Comparison of ENCODE assay signal across 20 cellular contexts in the genomic region with DNA sequence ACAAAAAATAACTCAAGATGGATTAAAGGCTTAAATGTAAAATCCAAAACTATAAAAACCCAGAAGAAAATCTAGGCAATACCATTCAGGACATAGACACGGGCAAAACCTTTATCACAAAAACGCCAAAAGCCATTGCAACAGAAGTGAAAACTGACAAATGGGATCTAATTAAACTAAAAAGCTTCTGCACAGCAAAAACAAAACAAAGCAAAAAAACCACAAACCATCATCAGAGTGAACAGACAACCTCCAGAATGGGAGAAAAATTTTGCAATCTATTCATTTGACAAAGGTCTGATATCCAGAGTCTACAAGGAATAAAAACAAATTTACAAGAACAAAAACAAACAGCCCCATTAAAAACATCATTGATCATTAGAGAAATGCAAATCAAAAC. TPM values are rescaled to one million over a fixed set of nuclear protein-coding genes. Genes with fewer than 3 reads are reported as not detected.
DNase-seq lines count a peak whose midpoint lies in the region; ATAC-seq, FAIRE-seq and TF ChIP-seq lines count a peak whose summit lies in the region.
"Had no signal": no experiment of that assay in that cellular context is flagged by ENCODE, and none has a peak within 500 bp of the region (broad histone marks: within the 10 kb centered on the region; RNA-seq: fewer than 3 reads in every experiment).

No MANE protein-coding gene starts in this region.

- TF ChIP-seq CTCF in KMS-11 (conservative IDR thresholded peaks at IDR 0.05; ENCODE audit: low read depth, low read length) (no peak), K562 (IDR thresholded peaks at IDR 0.05 in 2 of 3, conservative IDR thresholded peaks at IDR 0.05 in 1 of 3; ENCODE audit: insufficient read depth in 2 of 3, low read depth in 1 of 3, low read length in 3 of 3) (no peak), MM.1S (IDR thresholded peaks at IDR 0.05; ENCODE audit: low read length) (no peak)

- no peak overlapping the region for H3K9ac ChIP-seq in KMS-11
- no peak overlapping the region for H3K9ac ChIP-seq in K562 (ENCODE audit: insufficient read depth in 1 of 2, low read depth in 2 of 2, low read length in 2 of 2)
- no peak overlapping the region for H3K9ac ChIP-seq in MM.1S (ENCODE audit: low read length)
- H3K9ac ChIP-seq: BLaER1 treated with 17β-estradiol and CSF1 and Interleukin-3, amounts not matched to agents 10 nM and 100 nM had no signal

- DNase-seq in OCI-M1 (lab: John Stamatoyannopoulos, UW) (peak; percentile 55), K562 (ENCODE audit: extremely low read depth in 1 of 4, low spot score in 3 of 4) (no peak), MM.1S (no peak), SW 1271 (lab: John Stamatoyannopoulos, UW) (no peak)
- DNase-seq: AML-193; Caco-2; Calu3; CD4-positive, alpha-beta T cell; CD8-positive, alpha-beta T cell; DMS79 treated with DMSO at 0.1 percent for 48 hours; GF-D8 had no signal

- no peak for TF ChIP-seq RAD21 in K562 (CRISPR knock-in tag; conservative IDR thresholded peaks at IDR 0.05 in 1 of 2, IDR thresholded peaks at IDR 0.05 in 1 of 2)

- FAIRE-seq in K562 (lab: Jason Lieb, UNC), result no peak
- FAIRE-seq: A549, D721Med, G401.6, GM12892, GM18507 had no signal

- H3K4me1 ChIP-seq in KMS-11 (ENCODE audit: low read depth, poor library complexity, severe bottlenecking), result peaks cover 23% of the 10 kb centered on the region
- peaks cover 21 to 23% of the 10 kb centered on the region in 2 experiments; a peak in 4 of 5 replicates for H3K4me1 ChIP-seq in K562 (replicated peaks in 1 of 2; ENCODE audit: control insufficient read depth in 2 of 2, insufficient read depth in 2 of 2, low read length in 2 of 2)
- peaks cover 6% of the 10 kb centered on the region; the same call in 1 of the 2 replicates for H3K4me1 ChIP-seq in MM.1S (ENCODE audit: low read length)
- H3K4me1 ChIP-seq: Caco-2 had no signal

- no peaks in the 10 kb centered on the region for H3K27me3 ChIP-seq in KMS-11 (ENCODE audit: insufficient read depth, low read depth)
- H3K27me3 ChIP-seq in K562 (ENCODE audit: control insufficient read depth in 2 of 2, insufficient read depth in 2 of 2, low read length in 2 of 2), result no peaks in the 10 kb centered on the region
- 0 out of 2 replicates have a peak, but pooled peaks cover 5% of the 10 kb centered on the region for H3K27me3 ChIP-seq in MM.1S (replicated peaks; ENCODE audit: insufficient read depth, low read length)
- H3K27me3 ChIP-seq: BLaER1 treated with 17β-estradiol and CSF1 and Interleukin-3, amounts not matched to agents 10 nM and 100 nM had no signal

- no peak overlapping the region for H3K27ac ChIP-seq in KMS-11
- H3K27ac ChIP-seq in K562 (ENCODE audit: extremely low read depth, low read depth, low read length), result no peak overlapping the region
- H3K27ac ChIP-seq in MM.1S (ENCODE audit: low read length), result no peak overlapping the region
- H3K27ac ChIP-seq: 22Rv1; A549; BLaER1 treated with 17β-estradiol and CSF1 and Interleukin-3, amounts not matched to agents 10 nM and 100 nM; C4-2B had no signal

- no peaks in the 10 kb centered on the region for H3K9me1 ChIP-seq in K562 (ENCODE audit: control insufficient read depth, insufficient read depth, low read length)

- no peak overlapping the region for H3K4me3 ChIP-seq in KMS-11 (IDR thresholded peaks at IDR 0.05; ENCODE audit: insufficient read depth, low read depth, low read length)
- no peak overlapping the region for H3K4me3 ChIP-seq in K562
- no peak overlapping the region for H3K4me3 ChIP-seq in MM.1S (ENCODE audit: low read length)
- H3K4me3 ChIP-seq: A549; BLaER1 treated with 17β-estradiol and CSF1 and Interleukin-3, amounts not matched to agents 10 nM and 100 nM had no signal

- no peak overlapping the region for H2AFZ ChIP-seq in KMS-11 (ENCODE audit: low read depth)
- H2AFZ ChIP-seq in K562 (ENCODE audit: low read depth, low read length), result no peak overlapping the region
- no peak overlapping the region for H2AFZ ChIP-seq in MM.1S (ENCODE audit: low read length)

- CTCF ChIA-PET in K562 (lab: Yijun Ruan, JAX; ENCODE audit: low intra/inter-chr PET ratio), result no interaction called here

- POLR2A ChIA-PET in K562 (lab: Yijun Ruan, JAX), result interaction anchor here (1.2 kb wide), 1 partner anchor 9 kb away, joined by 5 read pairs; no protein-coding TSS in a partner anchor

- peak overlapping the region; percentile 41 for H3K4me2 ChIP-seq in KMS-11
- H3K4me2 ChIP-seq in K562 (ENCODE audit: insufficient read depth, low read length), result no peak overlapping the region
- no peak overlapping the region for H3K4me2 ChIP-seq in MM.1S (ENCODE audit: low read depth, low read length)
- H3K4me2 ChIP-seq: A549; BLaER1 treated with 17β-estradiol and CSF1 and Interleukin-3, amounts not matched to agents 10 nM and 100 nM had no signal

- no peak for TF ChIP-seq EP300 in K562 (IDR thresholded peaks at IDR 0.05; ENCODE audit: low read length)

- no peaks in the 10 kb centered on the region for H3F3A ChIP-seq in MM.1S (ENCODE audit: insufficient read depth, low read length)

- no peaks in the 10 kb centered on the region for H3K79me2 ChIP-seq in KMS-11 (ENCODE audit: insufficient read depth, low read depth)
- peaks cover 11% of the 10 kb centered on the region; the same call in 2 of the 3 replicates for H3K79me2 ChIP-seq in K562 (ENCODE audit: control insufficient read depth, insufficient read depth, low read length)
- H3K79me2 ChIP-seq in MM.1S (ENCODE audit: low read length), result no peaks in the 10 kb centered on the region

- WGBS in K562 (ENCODE audit: insufficient coverage, low coverage, missing lambda C conversion rate), result 9% methylated on average over 2 of the region's 2 CpGs

- H3K36me3 ChIP-seq in KMS-11 (ENCODE audit: insufficient read depth) (no peaks in the 10 kb centered on the region), K562 (ENCODE audit: control insufficient read depth, insufficient read depth, low read length) (no peaks in the 10 kb centered on the region), MM.1S (replicated peaks; ENCODE audit: insufficient read depth, low read length) (no peaks in the 10 kb centered on the region)
- H3K36me3 ChIP-seq: BLaER1 treated with 17β-estradiol and CSF1 and Interleukin-3, amounts not matched to agents 10 nM and 100 nM had no signal

- no peak for ATAC-seq in K562
- ATAC-seq: A549; CD8-positive, alpha-beta T cell had no signal

- in situ Hi-C loops in K562 (cut with MboI), result no loop called here

- TF ChIP-seq POLR2A in K562 (conservative IDR thresholded peaks at IDR 0.05), result no peak

- H3K9me3 ChIP-seq in K562 (replicated peaks; ENCODE audit: control insufficient read depth, insufficient read depth, low read depth, low read length), result no peaks in the 10 kb centered on the region
- no peaks in the 10 kb centered on the region for H3K9me3 ChIP-seq in MM.1S (replicated peaks; ENCODE audit: insufficient read depth, low read length)
- H3K9me3 ChIP-seq: BLaER1 treated with 17β-estradiol and CSF1 and Interleukin-3, amounts not matched to agents 10 nM and 100 nM; Caco-2 had no signal

- H4K20me1 ChIP-seq in KMS-11 (ENCODE audit: insufficient read depth) (no peaks in the 10 kb centered on the region), K562 (replicated peaks; ENCODE audit: control insufficient read depth, insufficient read depth, low read length) (no peaks in the 10 kb centered on the region), MM.1S (ENCODE audit: insufficient read depth, low read length) (no peaks in the 10 kb centered on the region)
- H4K20me1 ChIP-seq: BLaER1 treated with 17β-estradiol and CSF1 and Interleukin-3, amounts not matched to agents 10 nM and 100 nM had no signal

- intact Hi-C loops in K562 (cut with micrococcal nuclease), result no loop called here

- H3K9me2 ChIP-seq in MM.1S (replicated peaks; ENCODE audit: insufficient read depth, low read length), result no peaks in the 10 kb centered on the region

- BruUV-seq in K562 (replicated peaks; lab: Mats Ljungman, UMichigan), result no TSS peak

RNA-seq across cellular contexts. Expression of gene PGBD2, which starts 4.5 kb away (rescaled TPM):
- total RNA-seq in K562 (2011; cell fraction: chromatin; rRNA removed; ENCODE audit: low replicate concordance), result 37.0 and 45.9 TPM in 2 replicates
- total RNA-seq in K562 (2011; cell fraction: nucleolus; rRNA removed), result 20.3 and 21.8 TPM in 2 replicates
- 24.5 and 28.1 TPM in 2 replicates for total RNA-seq in K562 (2011; cell fraction: nucleoplasm; rRNA removed)
- 11.9 and 12.4 TPM in 2 replicates for total RNA-seq in K562 (2014; rRNA removed)
- 13.6 and 14.0 TPM in 2 replicates for total RNA-seq in K562 (2014; rRNA removed; fragmentation: Illumina TruSeq; extraction: Trizol)
- total RNA-seq in K562 (2015; rRNA removed; fragmentation: Illumina TruSeq; extraction: Trizol), result 18.7 TPM in 2 replicates
- 12.2 and 12.4 TPM in 2 replicates for total RNA-seq in K562 (2021)
- polyA plus RNA-seq in K562 (2011; rRNA removed), result 15.2 and 19.4 TPM in 2 replicates
- 6.8 and 10.4 TPM in 2 replicates for polyA plus RNA-seq in K562 (2011; cell fraction: cytosol; rRNA removed)
- 42.5 and 50.0 TPM in 2 replicates for polyA plus RNA-seq in K562 (2011; cell fraction: nucleus; rRNA removed)
- 11.7 and 11.9 TPM in 2 replicates for polyA plus RNA-seq in K562 (2012)
- polyA plus RNA-seq in K562 (2014; fragmentation: Illumina TruSeq; extraction: Trizol), result 10.9 and 13.2 TPM in 2 replicates
- polyA plus RNA-seq in K562 (2014; fragmentation: Nextera tagmentation; extraction: Ambion mirVana), result 10 to 100 TPM; 14.7 to 21.8 TPM
- polyA plus RNA-seq in K562 (2014; rRNA removed), result 20.8 and 21.6 TPM in 2 replicates
- 21.3 and 22.7 TPM in 2 replicates for polyA minus RNA-seq in K562 (2011; rRNA and poly(A)+ RNA removed)
- polyA minus RNA-seq in K562 (2011; cell fraction: cytosol; rRNA and poly(A)+ RNA removed), result 5.0 and 5.8 TPM in 2 replicates
- polyA minus RNA-seq in K562 (2011; cell fraction: nucleus; rRNA and poly(A)+ RNA removed), result 8.5 and 12.0 TPM in 2 replicates

RNA-seq across cellular contexts. Expression of gene ZNF692, which starts 42.7 kb away (rescaled TPM):
- 236 and 421 TPM in 2 replicates for total RNA-seq in K562 (2011; cell fraction: chromatin; rRNA removed; ENCODE audit: low replicate concordance)
- 304 and 320 TPM in 2 replicates for total RNA-seq in K562 (2011; cell fraction: nucleolus; rRNA removed)
- 263 and 277 TPM in 2 replicates for total RNA-seq in K562 (2011; cell fraction: nucleoplasm; rRNA removed)
- total RNA-seq in K562 (2014; rRNA removed), result 55.9 and 63.3 TPM in 2 replicates
- 20.5 and 27.3 TPM in 2 replicates for total RNA-seq in K562 (2014; rRNA removed; fragmentation: Illumina TruSeq; extraction: Trizol)
- 40.1 and 43.3 TPM in 2 replicates for total RNA-seq in K562 (2015; rRNA removed; fragmentation: Illumina TruSeq; extraction: Trizol)
- total RNA-seq in K562 (2021), result 62.9 and 73.7 TPM in 2 replicates
- 84.9 and 129 TPM in 2 replicates for polyA plus RNA-seq in K562 (2011; rRNA removed)
- 100 and 109 TPM in 2 replicates for polyA plus RNA-seq in K562 (2011; cell fraction: cytosol; rRNA removed)
- 1,169 and 1,324 TPM in 2 replicates for polyA plus RNA-seq in K562 (2011; cell fraction: nucleus; rRNA removed)
- polyA plus RNA-seq in K562 (2012), result 58.7 and 101 TPM in 2 replicates
- 59.9 and 69.6 TPM in 2 replicates for polyA plus RNA-seq in K562 (2014; fragmentation: Illumina TruSeq; extraction: Trizol)
- polyA plus RNA-seq in K562 (2014; fragmentation: Nextera tagmentation; extraction: Ambion mirVana), result 10 to 100 TPM in 1 of 2 experiments, 1 to 10 TPM in 1; 8.4 to 10.5 TPM
- 141 and 143 TPM in 2 replicates for polyA plus RNA-seq in K562 (2014; rRNA removed)
- 26.6 and 29.0 TPM in 2 replicates for polyA minus RNA-seq in K562 (2011; rRNA and poly(A)+ RNA removed)
- polyA minus RNA-seq in K562 (2011; cell fraction: cytosol; rRNA and poly(A)+ RNA removed), result 9.8 and 20.9 TPM in 2 replicates
- polyA minus RNA-seq in K562 (2011; cell fraction: nucleus; rRNA and poly(A)+ RNA removed), result 114 and 127 TPM in 2 replicates
